1 cellular context compared by ENCODE assay signal in the genomic region with DNA sequence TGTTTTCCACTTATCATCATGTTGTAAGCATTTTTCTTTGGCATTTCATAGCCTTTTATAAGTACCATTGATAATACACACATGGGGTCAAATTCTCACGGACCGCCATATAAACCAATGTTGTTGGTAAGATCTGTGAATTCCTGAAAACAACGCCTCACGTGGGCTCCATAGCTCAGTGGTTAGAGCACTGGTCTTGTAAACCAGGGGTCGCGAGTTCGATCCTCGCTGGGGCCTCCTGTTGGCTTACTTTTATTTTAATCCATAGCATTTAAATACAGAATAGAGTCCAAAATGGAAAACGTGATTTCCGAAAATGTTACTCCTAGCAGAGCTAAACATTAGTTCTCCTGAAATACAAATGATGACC.
TF ChIP-seq lines count a peak whose summit lies in the region.

No MANE protein-coding gene starts in this region.

TF ChIP-seq in HCT116, 20 proteins besides CTCF, POLR2A, EP300 and RAD21 (continued from another document):
- TF ChIP-seq, protein P1, sequence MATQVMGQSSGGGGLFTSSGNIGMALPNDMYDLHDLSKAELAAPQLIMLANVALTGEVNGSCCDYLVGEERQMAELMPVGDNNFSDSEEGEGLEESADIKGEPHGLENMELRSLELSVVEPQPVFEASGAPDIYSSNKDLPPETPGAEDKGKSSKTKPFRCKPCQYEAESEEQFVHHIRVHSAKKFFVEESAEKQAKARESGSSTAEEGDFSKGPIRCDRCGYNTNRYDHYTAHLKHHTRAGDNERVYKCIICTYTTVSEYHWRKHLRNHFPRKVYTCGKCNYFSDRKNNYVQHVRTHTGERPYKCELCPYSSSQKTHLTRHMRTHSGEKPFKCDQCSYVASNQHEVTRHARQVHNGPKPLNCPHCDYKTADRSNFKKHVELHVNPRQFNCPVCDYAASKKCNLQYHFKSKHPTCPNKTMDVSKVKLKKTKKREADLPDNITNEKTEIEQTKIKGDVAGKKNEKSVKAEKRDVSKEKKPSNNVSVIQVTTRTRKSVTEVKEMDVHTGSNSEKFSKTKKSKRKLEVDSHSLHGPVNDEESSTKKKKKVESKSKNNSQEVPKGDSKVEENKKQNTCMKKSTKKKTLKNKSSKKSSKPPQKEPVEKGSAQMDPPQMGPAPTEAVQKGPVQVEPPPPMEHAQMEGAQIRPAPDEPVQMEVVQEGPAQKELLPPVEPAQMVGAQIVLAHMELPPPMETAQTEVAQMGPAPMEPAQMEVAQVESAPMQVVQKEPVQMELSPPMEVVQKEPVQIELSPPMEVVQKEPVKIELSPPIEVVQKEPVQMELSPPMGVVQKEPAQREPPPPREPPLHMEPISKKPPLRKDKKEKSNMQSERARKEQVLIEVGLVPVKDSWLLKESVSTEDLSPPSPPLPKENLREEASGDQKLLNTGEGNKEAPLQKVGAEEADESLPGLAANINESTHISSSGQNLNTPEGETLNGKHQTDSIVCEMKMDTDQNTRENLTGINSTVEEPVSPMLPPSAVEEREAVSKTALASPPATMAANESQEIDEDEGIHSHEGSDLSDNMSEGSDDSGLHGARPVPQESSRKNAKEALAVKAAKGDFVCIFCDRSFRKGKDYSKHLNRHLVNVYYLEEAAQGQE (IDR thresholded peaks at IDR 0.05; ENCODE audit: low read depth) = no peak
- TF ChIP-seq CBX3 (IDR thresholded peaks at IDR 0.05; ENCODE audit: low read depth) = peak; percentile 97
TF ChIP-seq in HCT116: peak in this region for 5.
